8 cellular contexts compared by ENCODE assay signal in the genomic region with DNA sequence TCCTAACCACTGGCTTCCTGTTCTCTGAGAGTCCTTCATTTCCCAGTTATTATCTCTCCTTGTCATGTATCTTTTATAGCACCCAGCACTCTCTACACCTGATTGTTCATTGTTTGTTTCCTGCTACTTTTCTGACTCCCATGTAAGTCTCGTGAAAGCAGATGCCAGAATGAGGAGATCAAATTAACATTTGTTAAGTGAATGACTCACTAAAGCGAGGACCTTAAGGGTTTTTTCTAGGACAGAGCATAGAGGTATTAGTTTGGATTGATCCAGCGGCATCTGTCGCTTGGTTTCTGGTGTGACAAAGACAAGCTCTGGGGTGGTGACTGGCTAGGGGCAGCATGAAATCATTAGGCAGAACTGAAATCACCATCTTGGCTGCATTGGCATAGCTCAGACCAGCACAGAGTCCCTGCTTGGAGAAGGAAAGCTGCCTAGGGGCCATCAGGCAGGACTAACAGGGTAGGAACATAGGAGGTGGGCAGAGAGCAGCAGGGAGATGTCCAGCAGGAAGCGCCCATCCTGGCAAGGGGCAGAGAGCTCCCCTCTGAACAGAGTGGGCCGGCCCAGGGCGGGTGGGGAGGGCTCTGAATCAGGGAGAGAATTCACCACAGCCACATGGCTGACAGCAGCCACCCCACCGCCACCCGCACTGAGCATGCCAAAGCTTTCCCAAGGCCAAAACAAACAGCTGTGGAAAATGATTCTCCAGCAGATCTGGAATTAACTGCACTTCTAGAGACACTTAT.
DNase-seq lines count a peak whose midpoint lies in the region; ATAC-seq and TF ChIP-seq lines count a peak whose summit lies in the region.

No MANE protein-coding gene starts in this region.

- H3K4me1 Mint-ChIP-seq in stimulated activated effector memory CD8-positive, alpha-beta T cell treated with anti-CD3 and anti-CD28 coated beads, Interleukin-12 subunit alpha, Interleukin-12 subunit beta, amount 100 ng/mL, for 72 hours = peaks cover 17% of the 10 kb centered on the region

- H3K27ac Mint-ChIP-seq in stimulated activated effector memory CD8-positive, alpha-beta T cell treated with anti-CD3 and anti-CD28 coated beads, Interleukin-12 subunit alpha, Interleukin-12 subunit beta, amount 100 ng/mL, for 72 hours = no peak overlapping the region

- no peak for TF ChIP-seq CTCF in omental fat pad (IDR thresholded peaks at IDR 0.05)

- no peaks in the 10 kb centered on the region for H3K36me3 Mint-ChIP-seq in stimulated activated effector memory CD8-positive, alpha-beta T cell treated with anti-CD3 and anti-CD28 coated beads, Interleukin-12 subunit alpha, Interleukin-12 subunit beta, amount 100 ng/mL, for 72 hours

- ATAC-seq in omental fat pad (ENCODE audit: low FRiP score) = peak; percentile 32
- no peak for ATAC-seq in stimulated activated effector memory CD8-positive, alpha-beta T cell treated with anti-CD3 and anti-CD28 coated beads, Interleukin-12 subunit alpha, Interleukin-12 subunit beta, amount 100 ng/mL, for 72 hours

- no peak overlapping the region for H3K4me3 Mint-ChIP-seq in stimulated activated effector memory CD8-positive, alpha-beta T cell treated with anti-CD3 and anti-CD28 coated beads, Interleukin-12 subunit alpha, Interleukin-12 subunit beta, amount 100 ng/mL, for 72 hours

- H3K9me3 Mint-ChIP-seq in stimulated activated effector memory CD8-positive, alpha-beta T cell treated with anti-CD3 and anti-CD28 coated beads, Interleukin-12 subunit alpha, Interleukin-12 subunit beta, amount 100 ng/mL, for 72 hours = peaks cover 3% of the 10 kb centered on the region

- DNase-seq in ELR (ENCODE audit: low read depth) = peak; percentile 53
- DNase-seq in NCI-H2196 treated with DMSO at 0.1 percent for 48 hours (lab: John Stamatoyannopoulos, UW; ENCODE audit: unreplicated experiment) = peak; percentile 37
- peak; percentile 85 for DNase-seq in cerebellum (ENCODE audit: low spot score)
- DNase-seq in omental fat pad (ENCODE audit: low spot score) = no peak
- no peak for DNase-seq in stimulated activated effector memory CD8-positive, alpha-beta T cell treated with anti-CD3 and anti-CD28 coated beads, Interleukin-12 subunit alpha, Interleukin-12 subunit beta, amount 100 ng/mL, for 72 hours (ENCODE audit: low spot score in 2 of 2)
- no peak for DNase-seq in stimulated activated CD4-positive, alpha-beta T cell treated with anti-CD3 and anti-CD28 coated beads, Interleukin-15, amount 100 ng/mL, for 24 hours
- DNase-seq in HPDE6-E6E7 (ENCODE audit: extremely low spot score) = no peak
- DNase-seq in middle frontal gyrus (ENCODE audit: extremely low spot score, low spot score) = no peak

Comparison
In these comparisons a context has a peak if more than half of its experiments do, and no peak if none do; other contexts are left out.
1. DNase-seq: peak in ELR (single experiment), NCI-H2196 treated with DMSO at 0.1 percent for 48 hours (single experiment) and cerebellum (single experiment); none in omental fat pad (single experiment), stimulated activated effector memory CD8-positive, alpha-beta T cell treated with anti-CD3 and anti-CD28 coated beads, Interleukin-12 subunit alpha, Interleukin-12 subunit beta, amount 100 ng/mL, for 72 hours (0 of 2), stimulated activated CD4-positive, alpha-beta T cell treated with anti-CD3 and anti-CD28 coated beads, Interleukin-15, amount 100 ng/mL, for 24 hours (single experiment), HPDE6-E6E7 (single experiment) and middle frontal gyrus (single experiment).